10 cellular contexts compared by ENCODE assay signal in genomic region chr16:19879241-19879792, GRCh38. TPM values are rescaled to one million over a fixed set of nuclear protein-coding genes. Genes with fewer than 3 reads are reported as not detected.
DNase-seq lines count a peak whose midpoint lies in the region; ATAC-seq and TF ChIP-seq lines count a peak whose summit lies in the region.
"Had no signal": no experiment of that assay in that cellular context is flagged by ENCODE, and none has a peak within 500 bp of the region (broad histone marks: within the 10 kb centered on the region; RNA-seq: fewer than 3 reads in every experiment).

No MANE protein-coding gene starts in this region.

- peaks cover 25% of the 10 kb centered on the region; the same call in 1 of the 2 replicates for H3K79me2 ChIP-seq in PC-3 (ENCODE audit: low read length)

- no peak overlapping the region for H3K9ac ChIP-seq in PC-3 (ENCODE audit: low read length)

- 48% methylated on average over 13 of the region's 13 CpGs for WGBS in heart right ventricle, 2 donors

- no peaks in the 10 kb centered on the region for H4K20me1 ChIP-seq in PC-3 (ENCODE audit: low read length)

- DNase-seq in NCI-H82 (lab: John Stamatoyannopoulos, UW) (peak; percentile 50), NCI-H82 treated with DMSO at 0.1 percent for 48 hours (lab: John Stamatoyannopoulos, UW; ENCODE audit: unreplicated experiment) (no peak), PC-3 (no peak), heart right ventricle (peak in 1 of 2 donors; percentile 57), ureter (ENCODE audit: low spot score) (peak; percentile 82)
- DNase-seq: Peyer's patch had no signal

- ATAC-seq in PC-3 (0 out of 2 replicates have a peak, but pooled peaks have one; percentile 29), heart right ventricle (peak in 3 of 8 donors; percentile 23 to 54 (median 46)), GM21786 (IDR thresholded peaks at IDR 0.05; ENCODE audit: unreplicated experiment) (no peak), GM21390 (IDR thresholded peaks at IDR 0.05; ENCODE audit: unreplicated experiment) (no peak), HG02798 (IDR thresholded peaks at IDR 0.05; ENCODE audit: poor library complexity, unreplicated experiment) (no peak)

- CTCF ChIA-PET in PC-3 (lab: Charles Lee): interaction anchor here (0.8 kb wide), 1 partner anchor 129 kb away, joined by 4 read pairs; no protein-coding TSS in a partner anchor

- H3F3A ChIP-seq in PC-3 (ENCODE audit: low read length, unreplicated experiment): no peaks in the 10 kb centered on the region

- intact Hi-C loops in PC-3 (cut with micrococcal nuclease): no loop called here
- intact Hi-C loops in heart right ventricle (cut with DNase I): loop anchor here in 3 of 10 donors (2.0 to 10.0 kb wide), 3 partner anchors 77 to 159 kb away; no protein-coding TSS in a partner anchor

- H3K36me3 ChIP-seq in PC-3 (ENCODE audit: low read depth, low read length) (no peaks in the 10 kb centered on the region), heart right ventricle (peaks cover 0 to 34% (median 0%) of the 10 kb centered on the region in 9 donors)
- H3K36me3 ChIP-seq: neutrophil, Peyer's patch had no signal

- H3K4me3 ChIP-seq in PC-3 (ENCODE audit: low read length) (no peak overlapping the region), heart right ventricle (no peak overlapping the region)
- H3K4me3 ChIP-seq: Peyer's patch had no signal

- H3K27me3 ChIP-seq in PC-3 (ENCODE audit: low read length) (no peaks in the 10 kb centered on the region), heart right ventricle (peaks cover 0 to 25% (median 0%) of the 10 kb centered on the region in 7 donors)

- H3K4me2 ChIP-seq in PC-3 (ENCODE audit: low read length): no peak overlapping the region

- H2AFZ ChIP-seq in PC-3 (ENCODE audit: low read length): no peak overlapping the region

- BruUV-seq in PC-3 (replicated peaks; lab: Mats Ljungman, UMichigan): no TSS peak

- POLR2A ChIA-PET in PC-3 (lab: Charles Lee; ENCODE audit: unreplicated experiment): interaction anchor here (0.5 kb wide), 1 partner anchor 274 kb away, joined by 3 read pairs; no protein-coding TSS in a partner anchor

- no peaks in the 10 kb centered on the region for H3K9me2 ChIP-seq in PC-3 (replicated peaks; ENCODE audit: low read length)

- H3K9me3 ChIP-seq in PC-3 (ENCODE audit: low read length): no peaks in the 10 kb centered on the region
- no peaks in the 10 kb centered on the region for H3K9me3 ChIP-seq in heart right ventricle
- H3K9me3 ChIP-seq: neutrophil, Peyer's patch had no signal

- TF ChIP-seq CTCF in PC-3 (conservative IDR thresholded peaks at IDR 0.05; ENCODE audit: low read depth, low read length) (no peak), heart right ventricle (IDR thresholded peaks at IDR 0.05) (peak in 1 of 9 donors; percentile 11)

- H3K4me1 ChIP-seq in PC-3 (ENCODE audit: insufficient read depth, low read length) (peaks cover 4% of the 10 kb centered on the region; the same call in 1 of the 2 replicates), heart right ventricle (peaks cover 14 to 87% (median 78%) of the 10 kb centered on the region in 9 donors)

- H3K27ac ChIP-seq in PC-3 (ENCODE audit: low read length) (no peak overlapping the region), heart right ventricle (peak overlapping the region in 8 of 10 donors; percentile 22 to 97 (median 64))
- H3K27ac ChIP-seq: neutrophil, Peyer's patch had no signal

RNA-seq across cellular contexts. Expression of gene GPRC5B, which starts 5.3 kb away (rescaled TPM):
- total RNA-seq in PC-3 (2014; rRNA removed): 5.5 and 12.4 TPM in 2 replicates
- total RNA-seq in heart right ventricle: 10 to 100 TPM; 53.4 to 82.4 (median 69.4) TPM
- polyA plus RNA-seq in heart right ventricle: 100 to 1,000 TPM in 1 of 2 donors, 10 to 100 TPM in 1; 24.1 to 208 TPM
- total RNA-seq in ureter: 23.2 TPM

Comparison
In these comparisons a context has a peak if more than half of its experiments do, and no peak if none do; other contexts are left out.
1. DNase-seq: peak in NCI-H82 (single experiment) and ureter (single experiment); none in NCI-H82 treated with DMSO at 0.1 percent for 48 hours (single experiment) and PC-3 (single experiment).